18 cellular contexts compared by ENCODE assay signal in the genomic region with DNA sequence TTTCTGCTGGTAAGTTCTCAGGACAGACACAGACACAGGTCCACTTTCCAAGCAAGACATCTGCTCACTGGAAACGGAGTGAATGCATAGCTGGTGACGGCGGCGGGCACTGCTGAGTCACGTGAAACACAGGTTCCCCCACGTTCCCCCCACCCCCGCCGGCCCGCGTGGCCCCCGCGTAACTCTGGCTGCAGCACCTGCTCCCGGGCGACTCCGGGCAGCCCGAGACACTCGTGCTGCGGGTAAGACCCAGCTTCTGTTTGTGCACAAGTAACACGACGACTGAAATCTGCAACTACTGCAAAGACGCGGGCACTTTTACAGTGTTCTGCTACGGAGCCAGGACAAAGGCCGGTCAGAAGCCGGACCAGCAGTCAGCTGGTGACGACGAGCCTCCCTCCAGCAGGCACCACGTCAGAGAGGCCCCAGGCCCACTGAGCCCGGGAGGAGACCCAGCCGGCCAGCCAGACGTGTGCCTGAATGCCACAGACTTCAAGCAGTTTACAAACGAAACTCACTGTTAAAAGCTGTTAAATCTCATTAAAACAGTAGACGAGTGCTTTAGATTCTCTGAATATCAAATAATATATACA.
"Had no signal": no experiment of that assay in that cellular context is flagged by ENCODE, and none has a peak within 500 bp of the region (broad histone marks: within the 10 kb centered on the region; RNA-seq: fewer than 3 reads in every experiment).

No MANE protein-coding gene starts in this region.

- H2AFZ ChIP-seq: hepatocyte had no signal

- H3K27ac Mint-ChIP-seq: activated naive CD4-positive, alpha-beta T cell treated with anti-CD3 and anti-CD28 coated beads, Interleukin-2, amount 50 U/mL, for 24 hours; dendritic cell treated with granulocyte-macrophage colony-stimulating factor and Interleukin-4, amounts not matched to agents 40 ng/mL and 50 ng/mL, for 4 days; mesothelial cell of epicardium had no signal

- H3K27me3 Mint-ChIP-seq: activated naive CD4-positive, alpha-beta T cell treated with anti-CD3 and anti-CD28 coated beads, Interleukin-2, amount 50 U/mL, for 24 hours; dendritic cell treated with granulocyte-macrophage colony-stimulating factor and Interleukin-4, amounts not matched to agents 40 ng/mL and 50 ng/mL, for 4 days had no signal

- H3K27me3 ChIP-seq: ascending aorta, hepatocyte, tibial nerve, uterus had no signal

- ATAC-seq: lower lobe of right lung had no signal

- H3K4me3 Mint-ChIP-seq: activated naive CD4-positive, alpha-beta T cell treated with anti-CD3 and anti-CD28 coated beads, Interleukin-2, amount 50 U/mL, for 24 hours; dendritic cell treated with granulocyte-macrophage colony-stimulating factor and Interleukin-4, amounts not matched to agents 40 ng/mL and 50 ng/mL, for 4 days; mesothelial cell of epicardium had no signal

- H3K4me3 ChIP-seq: hepatocyte, lower lobe of right lung, tibial nerve, uterus had no signal

- H3K4me2 ChIP-seq: hepatocyte had no signal

- H3K27ac ChIP-seq: hepatocyte, tibial nerve, uterus had no signal

- DNase-seq: activated CD4-positive, alpha-beta T cell treated with anti-CD3 and anti-CD28 coated beads, Interleukin-2, amount 50 U/mL, for 1 hour; activated CD4-positive, CD25-positive, alpha-beta regulatory T cell treated with anti-CD3 and anti-CD28 coated beads, Interleukin-2, amount 50 U/mL, for 72 hours; activated gamma-delta T cell; effector memory CD4-positive, alpha-beta T cell; foreskin fibroblast; lower lobe of right lung; stimulated activated CD4-positive, alpha-beta T cell treated with anti-CD3 and anti-CD28 coated beads, Interleukin-12 subunit alpha, Interleukin-12 subunit beta, amount 100 ng/mL, for 4 hours; stimulated activated CD4-positive, alpha-beta T cell treated with anti-CD3 and anti-CD28 coated beads, Interleukin-1b, Interleukin-23, amount 100 ng/mL, for 48 hours; stimulated activated naive CD4-positive, alpha-beta T cell treated with Interleukin-2 at 50 U/mL for 16 hours; SW 1271; T-helper 2 cell; uterus had no signal

- H3K79me2 ChIP-seq: hepatocyte had no signal

- H3K36me3 Mint-ChIP-seq: activated naive CD4-positive, alpha-beta T cell treated with anti-CD3 and anti-CD28 coated beads, Interleukin-2, amount 50 U/mL, for 24 hours had no signal

- H3K4me1 ChIP-seq: uterus had no signal

- H3K9me3 Mint-ChIP-seq: activated naive CD4-positive, alpha-beta T cell treated with anti-CD3 and anti-CD28 coated beads, Interleukin-2, amount 50 U/mL, for 24 hours; dendritic cell treated with granulocyte-macrophage colony-stimulating factor and Interleukin-4, amounts not matched to agents 40 ng/mL and 50 ng/mL, for 4 days; mesothelial cell of epicardium had no signal

- H3K36me3 ChIP-seq: uterus had no signal

- H3K9me3 ChIP-seq: ascending aorta, lower lobe of right lung, tibial nerve, uterus had no signal
